In genomic region chr1:218304281-218305039, GRCh38 we compare ENCODE assay signal across 7 cellular contexts. TPM values are rescaled to one million over a fixed set of nuclear protein-coding genes. Genes with fewer than 3 reads are reported as not detected.
A peak's percentile ranks its signal among the peaks of the same experiment; 100 is the strongest.
DNase-seq lines count a peak whose midpoint lies in the region; ATAC-seq, FAIRE-seq and TF ChIP-seq lines count a peak whose summit lies in the region.

No MANE protein-coding gene starts in this region.

- peaks cover 23% of the 10 kb centered on the region for H3K79me2 ChIP-seq in astrocyte (ENCODE audit: insufficient read depth, low read length)
- no peaks in the 10 kb centered on the region for H3K79me2 ChIP-seq in trophoblast cell (ENCODE audit: control insufficient read depth, insufficient read depth, low read length, poor library complexity)

- H2BK12ac ChIP-seq in trophoblast cell (ENCODE audit: low read length), result no peak overlapping the region

- H3K9me3 ChIP-seq in MG63, result no peaks in the 10 kb centered on the region
- no peaks in the 10 kb centered on the region for H3K9me3 ChIP-seq in astrocyte (ENCODE audit: insufficient read depth, low read depth, low read length)
- no peaks in the 10 kb centered on the region for H3K9me3 ChIP-seq in trophoblast cell (ENCODE audit: insufficient read depth, low read depth, low read length)
- H3K9me3 ChIP-seq in spleen, result no peaks in the 10 kb centered on the region

- FAIRE-seq in H54 (lab: Jason Lieb, UNC), result peak; percentile 90
- no peak for FAIRE-seq in astrocyte (lab: Jason Lieb, UNC)

- no peak for DNase-seq in H54 (ENCODE audit: insufficient read length, low spot score)
- DNase-seq in MG63, result peak; percentile 60
- DNase-seq in astrocyte (ENCODE audit: low read depth), result peak; percentile 58
- DNase-seq in trophoblast cell, result no peak
- no peak for DNase-seq in left lobe of liver (ENCODE audit: low spot score)
- no peak for DNase-seq in dedifferentiated amniotic fluid mesenchymal stem cell (ENCODE audit: extremely low spot score)
- DNase-seq in spleen, result no peak

- no peak overlapping the region for H3K18ac ChIP-seq in trophoblast cell (ENCODE audit: low read length)

- no CpG with 5 or more reads among the region's 8 CpGs for WGBS in trophoblast cell (ENCODE audit: extremely low coverage, insufficient coverage, insufficient read length)
- WGBS in spleen, 5 donors, result 54 to 69% (median 62%) methylated on average over 8 of the region's 8 CpGs

- H3K14ac ChIP-seq in trophoblast cell (ENCODE audit: low read length), result no peak overlapping the region

- H2AK5ac ChIP-seq in trophoblast cell (ENCODE audit: low read length), result no peak overlapping the region

- no peak overlapping the region for H3K4ac ChIP-seq in trophoblast cell (ENCODE audit: low read depth, low read length)

- H2BK5ac ChIP-seq in trophoblast cell (ENCODE audit: low read depth, low read length, poor library complexity), result no peak overlapping the region

- no peak for TF ChIP-seq CTCF in astrocyte (IDR thresholded peaks at IDR 0.05; ENCODE audit: insufficient read depth, low read depth, low read length)
- TF ChIP-seq CTCF in spleen (IDR thresholded peaks at IDR 0.05 in 8 of 11, conservative IDR thresholded peaks at IDR 0.05 in 3 of 11), result no peak

- H4K12ac ChIP-seq in trophoblast cell (ENCODE audit: low read depth, low read length), result peak overlapping the region; percentile 12

- H3K4me2 ChIP-seq in astrocyte (ENCODE audit: low read length), result peak overlapping the region; percentile 8
- H3K4me2 ChIP-seq in trophoblast cell (ENCODE audit: low read length), result no peak overlapping the region

- peak overlapping the region; percentile 3 for H3K27ac Mint-ChIP-seq in astrocyte (ENCODE audit: unreplicated experiment)

- H3K9me3 Mint-ChIP-seq in astrocyte (ENCODE audit: unreplicated experiment), result no peaks in the 10 kb centered on the region

- ATAC-seq in left lobe of liver, result no peak

- intact Hi-C loops in spleen (cut with DNase I; ENCODE audit: low total_unique reads), result no loop called here

- no peak overlapping the region for H3K4me3 Mint-ChIP-seq in astrocyte (ENCODE audit: unreplicated experiment)

- peaks cover 44% of the 10 kb centered on the region for H3K36me3 ChIP-seq in MG63
- H3K36me3 ChIP-seq in astrocyte (ENCODE audit: insufficient read depth, low read length), result no peaks in the 10 kb centered on the region
- peaks cover 2 to 3% of the 10 kb centered on the region in 2 experiments for H3K36me3 ChIP-seq in trophoblast cell (ENCODE audit: control insufficient read depth in 1 of 2, insufficient read depth in 2 of 2, low read length in 2 of 2)
- peaks cover 0 to 86% (median 30%) of the 10 kb centered on the region in 6 donors for H3K36me3 ChIP-seq in spleen

- H3K27ac ChIP-seq in astrocyte (ENCODE audit: low read depth, low read length) (no peak overlapping the region), trophoblast cell (ENCODE audit: low read depth, low read length) (no peak overlapping the region), spleen (no peak overlapping the region)

- peaks cover 4% of the 10 kb centered on the region for H3K4me1 ChIP-seq in astrocyte (ENCODE audit: insufficient read depth, low read length)
- no peaks in the 10 kb centered on the region for H3K4me1 ChIP-seq in trophoblast cell (ENCODE audit: control insufficient read depth in 1 of 2, insufficient read depth in 2 of 2, low read length in 2 of 2)
- no peaks in the 10 kb centered on the region for H3K4me1 ChIP-seq in spleen

- H3K4me1 Mint-ChIP-seq in astrocyte (ENCODE audit: low read depth, unreplicated experiment), result peaks cover 12% of the 10 kb centered on the region

- no peak overlapping the region for H3K4me3 ChIP-seq in MG63
- no peak overlapping the region for H3K4me3 ChIP-seq in astrocyte (ENCODE audit: insufficient read depth, low read depth, low read length)
- H3K4me3 ChIP-seq in trophoblast cell (ENCODE audit: low read depth, low read length), result no peak overlapping the region
- no peak overlapping the region for H3K4me3 ChIP-seq in spleen

- no peaks in the 10 kb centered on the region for H3K27me3 Mint-ChIP-seq in astrocyte (ENCODE audit: low read depth, unreplicated experiment)

- H3K36me3 Mint-ChIP-seq in astrocyte (ENCODE audit: low read depth, unreplicated experiment), result peaks cover 3% of the 10 kb centered on the region

- no peaks in the 10 kb centered on the region for H3K79me1 ChIP-seq in trophoblast cell (ENCODE audit: low read length)

- H3K9ac ChIP-seq in astrocyte (ENCODE audit: low read length), result no peak overlapping the region
- H3K9ac ChIP-seq in trophoblast cell (ENCODE audit: low read length), result no peak overlapping the region

- H2AFZ ChIP-seq in astrocyte (ENCODE audit: low read depth, low read length) (no peak overlapping the region), trophoblast cell (ENCODE audit: insufficient read depth, low read length, poor library complexity) (no peak overlapping the region)

- H4K20me1 ChIP-seq in astrocyte (ENCODE audit: insufficient read depth, low read length), result no peaks in the 10 kb centered on the region

- no peak overlapping the region for H3K23ac ChIP-seq in trophoblast cell (ENCODE audit: low read length)

- H2BK120ac ChIP-seq in trophoblast cell (ENCODE audit: insufficient read depth, low read length, poor library complexity), result no peak overlapping the region

- no peak overlapping the region for H4K91ac ChIP-seq in trophoblast cell (ENCODE audit: low read depth, low read length)

- no peak overlapping the region for H4K8ac ChIP-seq in trophoblast cell (ENCODE audit: low read depth, low read length)

- TF ChIP-seq POLR2A in H54 (IDR thresholded peaks at IDR 0.05; ENCODE audit: low read depth, low read length) (no peak), spleen (IDR thresholded peaks at IDR 0.05) (no peak)

- no peaks in the 10 kb centered on the region for H3K27me3 ChIP-seq in MG63
- no peaks in the 10 kb centered on the region for H3K27me3 ChIP-seq in astrocyte (ENCODE audit: insufficient read depth, low read length)
- H3K27me3 ChIP-seq in trophoblast cell (ENCODE audit: insufficient read depth, low read length), result no peaks in the 10 kb centered on the region
- H3K27me3 ChIP-seq in spleen (replicated peaks in 1 of 7), result no peaks in the 10 kb centered on the region

RNA-seq across cellular contexts. Expression of gene RRP15, which starts 19.4 kb away (rescaled TPM):
- 5.4 and 12.0 TPM in 2 replicates for total RNA-seq in MG63 (2014; rRNA removed; shearing (Covaris generic); ENCODE audit: low replicate concordance)
- total RNA-seq in astrocyte (24.9 and 28.4 TPM in 2 replicates), left lobe of liver (4.7 TPM), spleen (10 to 100 TPM in 5 of 7 donors, 1 to 10 TPM in 2; 3.1 to 22.7 (median 16.1) TPM)
- 10.8 and 11.5 TPM in 2 replicates for polyA plus RNA-seq in trophoblast cell (2013)
- 1 to 10 TPM; 2.2 to 3.3 (median 2.5) TPM for polyA plus RNA-seq in spleen

RNA-seq across cellular contexts. Expression of gene TGFB2, which starts 40.7 kb away (rescaled TPM):
- 0.05 and 0.92 TPM in 2 replicates for total RNA-seq in MG63 (2014; rRNA removed; shearing (Covaris generic); ENCODE audit: low replicate concordance)
- total RNA-seq in astrocyte, result 308 and 330 TPM in 2 replicates
- polyA plus RNA-seq in trophoblast cell (2013), result 16.4 and 18.9 TPM in 2 replicates
- 0.20 TPM for total RNA-seq in left lobe of liver
- 1 to 10 TPM; 1.2 to 5.5 (median 3.7) TPM for total RNA-seq in spleen
- polyA plus RNA-seq in spleen, result under 1 TPM; 0.24 to 0.65 (median 0.61) TPM

Comparison
In these comparisons a context has a peak if more than half of its experiments do, and no peak if none do; other contexts are left out.
1. DNase-seq: peak in MG63 (single experiment) and astrocyte (single experiment); none in H54 (single experiment), trophoblast cell (0 of 2), left lobe of liver (single experiment), dedifferentiated amniotic fluid mesenchymal stem cell (single experiment) and spleen (single experiment).
2. RNA of gene TGFB2, which starts 40.7 kb away (total RNA-seq): 308 to 330 TPM in astrocyte; 1.2 to 5.5 TPM in spleen, 0.05 to 0.92 TPM in MG63 and 0.20 TPM in left lobe of liver (single experiment); every median in the first group is over 10 times any median in the second.